In genomic region chr16:10558305-10558704, GRCh38 we compare ENCODE assay signal across 12 cellular contexts. TPM values are rescaled to one million over a fixed set of nuclear protein-coding genes. Genes with fewer than 3 reads are reported as not detected.
DNase-seq lines count a peak whose midpoint lies in the region; ATAC-seq and TF ChIP-seq lines count a peak whose summit lies in the region.
"Had no signal": no experiment of that assay in that cellular context is flagged by ENCODE, and none has a peak within 500 bp of the region (broad histone marks: within the 10 kb centered on the region; RNA-seq: fewer than 3 reads in every experiment).

No MANE protein-coding gene starts in this region.

- H3K36me3 ChIP-seq in esophagus squamous epithelium (peaks cover 0 to 53% (median 0%) of the 10 kb centered on the region in 3 donors), mucosa of stomach (ENCODE audit: control insufficient read depth, insufficient read depth, low read length) (no peaks in the 10 kb centered on the region), thyroid gland (no peaks in the 10 kb centered on the region)

- TF ChIP-seq CTCF in VCaP (conservative IDR thresholded peaks at IDR 0.05): no peak
- TF ChIP-seq CTCF in esophagus squamous epithelium (IDR thresholded peaks at IDR 0.05): no peak
- TF ChIP-seq CTCF in thyroid gland (IDR thresholded peaks at IDR 0.05): no peak

- H3K9me3 ChIP-seq in esophagus squamous epithelium (peaks cover 0 to 7% (median 4%) of the 10 kb centered on the region in 3 donors), mucosa of stomach (ENCODE audit: control insufficient read depth, low read length) (no peaks in the 10 kb centered on the region), thyroid gland (no peaks in the 10 kb centered on the region)

- peak overlapping the region; percentile 44 for H3K9ac ChIP-seq in mucosa of stomach (ENCODE audit: low read length)

- TF ChIP-seq POLR2A in esophagus squamous epithelium (IDR thresholded peaks at IDR 0.05) (no peak), thyroid gland (IDR thresholded peaks at IDR 0.05) (no peak)

- no peak for ATAC-seq in HG03095 (IDR thresholded peaks at IDR 0.05; ENCODE audit: unreplicated experiment)

- WGBS in esophagus squamous epithelium, 2 donors: 58 to 74% methylated on average over 5 to 7 of the region's 7 CpGs
- 60 to 85% methylated on average over 6 to 7 of the region's 7 CpGs for WGBS in thyroid gland, 2 donors

- H3K4me1 ChIP-seq in esophagus squamous epithelium (peaks cover 0 to 68% (median 22%) of the 10 kb centered on the region in 3 donors), mucosa of stomach (ENCODE audit: control insufficient read depth, insufficient read depth, low read length) (peaks cover 30% of the 10 kb centered on the region), thyroid gland (peaks cover 16 to 34% of the 10 kb centered on the region in 2 donors)

- H3K27ac ChIP-seq in VCaP: peak overlapping the region; percentile 88
- H3K27ac ChIP-seq in esophagus squamous epithelium: peak overlapping the region; percentile 71 to 93 (median 81)
- peak overlapping the region in 2 of 3 donors; percentile 68 to 69 for H3K27ac ChIP-seq in thyroid gland

- intact Hi-C loops in esophagus squamous epithelium (cut with DNase I): no loop called here
- intact Hi-C loops in thyroid gland (cut with DNase I): no loop called here

- H3K4me3 ChIP-seq in esophagus squamous epithelium (peak overlapping the region in 3 of 4 donors; percentile 1 to 52 (median 6)), mucosa of stomach (ENCODE audit: low read length) (peak overlapping the region; percentile 11), thyroid gland (replicated peaks in 1 of 3) (no peak overlapping the region)

- DNase-seq in esophagus squamous epithelium (lab: John Stamatoyannopoulos, UW) (no peak), thyroid gland (no peak), AG20443 (ENCODE audit: low spot score) (no peak)
- no peak for DNase-seq in stimulated activated naive CD4-positive, alpha-beta T cell (lab: John Stamatoyannopoulos, UW)
- DNase-seq in stimulated activated CD4-positive, alpha-beta T cell treated with anti-CD3 and anti-CD28 coated beads, Interleukin-2, amount 100 ng/mL, for 24 hours: no peak
- DNase-seq: activated CD4-positive, alpha-beta memory T cell treated with anti-CD3 and anti-CD28 coated beads, Interleukin-2, amount 10 ng/mL, durations not matched to agents 7 days and 5 days; activated effector memory CD4-positive, alpha-beta T cell treated with anti-CD3 and anti-CD28 coated beads, Interleukin-2, amount 50 U/mL, for 16 hours; central memory CD4-positive, alpha-beta T cell; stimulated activated CD8-positive, alpha-beta memory T cell treated with anti-CD3 and anti-CD28 coated beads, Interleukin-4, amount 100 ng/mL, for 48 hours had no signal

- no peaks in the 10 kb centered on the region for H3K27me3 ChIP-seq in esophagus squamous epithelium
- no peaks in the 10 kb centered on the region for H3K27me3 ChIP-seq in mucosa of stomach (ENCODE audit: control insufficient read depth, insufficient read depth, low read length)
- no peaks in the 10 kb centered on the region for H3K27me3 ChIP-seq in thyroid gland

RNA-seq across cellular contexts. Expression of gene EMP2, which starts 22.1 kb away (rescaled TPM):
- total RNA-seq in esophagus squamous epithelium: 100 to 1,000 TPM; 108 to 121 (median 109) TPM
- 10 to 100 TPM; 17.9 to 37.5 (median 23.1) TPM for total RNA-seq in thyroid gland
- total RNA-seq: activated CD4-positive, alpha-beta memory T cell treated with anti-CD3 and anti-CD28 coated beads, Interleukin-2, amount 10 ng/mL, durations not matched to agents 7 days and 5 days had no signal

Comparison
In these comparisons a context has a peak if more than half of its experiments do, and no peak if none do; other contexts are left out.
1. H3K4me3 ChIP-seq: peak in esophagus squamous epithelium (3 of 4) and mucosa of stomach (single experiment); none in thyroid gland (0 of 3).
2. Peak in every context shown above with its lines, with median percentiles within 50 percentile points of each other: H3K27ac ChIP-seq.